In the genomic region with DNA sequence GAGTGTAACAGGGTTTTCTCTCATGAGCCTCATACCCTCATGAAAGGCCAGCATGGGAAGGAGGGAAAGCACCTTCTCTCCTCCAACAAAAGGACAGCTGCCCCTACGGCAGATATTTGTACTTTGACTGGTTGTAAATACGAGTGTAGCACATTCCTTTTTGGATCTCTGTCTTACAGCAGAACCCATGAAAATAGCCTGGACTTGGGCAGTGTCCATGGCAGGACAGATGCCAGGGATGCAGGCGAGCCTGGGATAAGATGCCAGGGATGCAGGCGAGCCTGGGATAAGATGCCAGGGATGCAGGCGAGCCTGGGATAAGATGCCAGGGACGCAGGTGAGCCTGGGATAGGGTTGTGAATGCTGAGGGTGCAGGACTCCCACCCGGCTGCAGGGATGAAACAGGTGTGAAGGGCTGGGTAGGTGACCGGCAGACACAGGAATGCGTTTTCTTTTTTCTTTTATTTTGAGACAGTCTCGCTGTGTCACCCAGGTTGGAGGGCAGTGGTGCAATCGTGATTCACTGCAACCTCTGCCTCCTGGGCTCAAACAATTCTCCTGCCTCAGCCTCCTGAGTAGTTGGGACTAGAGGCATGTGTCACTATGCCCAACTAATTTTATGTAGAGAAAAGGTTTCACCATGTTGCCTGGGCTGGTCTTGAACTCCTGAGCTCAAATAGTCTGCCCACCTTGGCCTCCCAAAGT, we compare ENCODE assay signal across 27 cellular contexts.
"Had no signal": no experiment of that assay in that cellular context is flagged by ENCODE, and none has a peak within 500 bp of the region (broad histone marks: within the 10 kb centered on the region; RNA-seq: fewer than 3 reads in every experiment).

No MANE protein-coding gene starts in this region.

- DNase-seq: activated CD4-positive, alpha-beta memory T cell treated with anti-CD3 and anti-CD28 coated beads for 36 hours; activated CD4-positive, alpha-beta T cell treated with anti-CD3 and anti-CD28 coated beads for 36 hours; activated CD4-positive, alpha-beta T cell treated with anti-CD3 and anti-CD28 coated beads, Interleukin-2, amount 10 ng/mL, durations not matched to agents 24 days and 14 days; activated CD4-positive, CD25-positive, alpha-beta regulatory T cell; activated CD4-positive, CD25-positive, alpha-beta regulatory T cell treated with anti-CD3 and anti-CD28 coated beads, Interleukin-2, amount 50 U/mL, for 72 hours; activated CD8-positive, alpha-beta memory T cell treated with anti-CD3 and anti-CD28 coated beads, Interleukin-2, amount 10 ng/mL, durations not matched to agents 7 days and 5 days; activated CD8-positive, alpha-beta memory T cell treated with anti-CD3 and anti-CD28 coated beads, Interleukin-2, amount 50 U/mL, for 4 hours; activated CD8-positive, alpha-beta T cell treated with anti-CD3 and anti-CD28 coated beads, Interleukin-2, amount 10 ng/mL, durations not matched to agents 7 days and 5 days; activated effector memory CD4-positive, alpha-beta T cell treated with anti-CD3 and anti-CD28 coated beads, Interleukin-2, amount 50 U/mL, for 16 hours; activated naive CD4-positive, alpha-beta T cell treated with anti-CD3 and anti-CD28 coated beads for 36 hours; activated naive CD8-positive, alpha-beta T cell treated with anti-CD3 and anti-CD28 coated beads for 36 hours; activated naive CD8-positive, alpha-beta T cell treated with anti-CD3 and anti-CD28 coated beads, Interleukin-2, amount 50 U/mL, for 24 hours; activated T-cell treated with anti-CD3 and anti-CD28 coated beads, Interleukin-2, amount 50 U/mL, for 1 hour; activated T-cell treated with anti-CD3 and anti-CD28 coated beads, Interleukin-2, amount 50 U/mL, for 48 hours; adrenal gland; amygdala; aorta; body of pancreas; effector memory CD4-positive, alpha-beta T cell; foreskin fibroblast; head of caudate nucleus; T-helper 1 cell; T-helper 17 cell; T1000 had no signal

- ATAC-seq: activated CD4-positive, alpha-beta T cell treated with anti-CD3 and anti-CD28 coated beads for 36 hours; activated CD8-positive, alpha-beta memory T cell treated with anti-CD3 and anti-CD28 coated beads, Interleukin-2, amount 10 ng/mL, durations not matched to agents 7 days and 5 days; activated CD8-positive, alpha-beta T cell treated with anti-CD3 and anti-CD28 coated beads, Interleukin-2, amount 10 ng/mL, durations not matched to agents 7 days and 5 days; activated naive CD8-positive, alpha-beta T cell treated with anti-CD3 and anti-CD28 coated beads, Interleukin-2, amount 50 U/mL, for 24 hours; body of pancreas; esophagus mucosa; T-helper 17 cell had no signal

- H3K36me3 ChIP-seq: adrenal gland had no signal

- H3K4me3 ChIP-seq: adrenal gland, body of pancreas, coronary artery, dorsolateral prefrontal cortex had no signal

- H3K27ac ChIP-seq: adrenal gland, body of pancreas, coronary artery had no signal

- H3K9me3 ChIP-seq: adrenal gland, body of pancreas had no signal

- H3K27me3 ChIP-seq: adrenal gland, body of pancreas, dorsolateral prefrontal cortex had no signal
